Comparison of ENCODE assay signal across 17 cellular contexts in the genomic region with DNA sequence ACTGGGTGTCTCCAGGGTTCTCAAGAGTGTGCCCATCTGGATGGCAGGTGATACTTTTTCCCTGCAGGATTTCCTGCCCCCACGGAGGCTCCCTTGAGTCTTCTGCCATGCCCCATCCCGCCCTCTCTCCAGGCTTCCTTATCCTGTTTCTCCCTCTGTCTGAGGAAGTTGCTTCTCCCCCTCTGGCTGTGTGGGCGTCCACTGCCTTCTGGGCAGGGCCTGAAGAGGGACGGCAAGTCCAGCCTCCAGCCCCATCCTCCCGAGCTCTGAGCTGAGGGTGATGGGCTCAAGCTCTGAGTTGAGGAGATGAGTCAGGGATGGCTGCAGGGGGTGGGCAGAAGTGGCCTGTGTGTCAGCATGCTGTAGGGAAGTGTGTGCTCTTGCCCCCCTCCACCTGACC. TPM values are rescaled to one million over a fixed set of nuclear protein-coding genes. Genes with fewer than 3 reads are reported as not detected.
DNase-seq lines count a peak whose midpoint lies in the region; TF ChIP-seq lines count a peak whose summit lies in the region.
"Had no signal": no experiment of that assay in that cellular context is flagged by ENCODE, and none has a peak within 500 bp of the region (broad histone marks: within the 10 kb centered on the region; RNA-seq: fewer than 3 reads in every experiment).

No MANE protein-coding gene starts in this region.

- H3K4me3 ChIP-seq in choroid plexus epithelial cell (ENCODE audit: low read depth, low read length) (no peak overlapping the region), neuronal stem cell (ENCODE audit: low read length in 2 of 2) (no peak overlapping the region), MM.1S (ENCODE audit: low read length) (no peak overlapping the region)
- H3K4me3 ChIP-seq: prostate gland, thoracic aorta had no signal

- no peak overlapping the region for H3K4me3 Mint-ChIP-seq in osteocyte (ENCODE audit: unreplicated experiment)
- no peak overlapping the region for H3K4me3 Mint-ChIP-seq in progenitor cell of endocrine pancreas (ENCODE audit: low read depth)
- H3K4me3 Mint-ChIP-seq: activated naive CD4-positive, alpha-beta T cell treated with anti-CD3 and anti-CD28 coated beads, Interleukin-2, amount 50 U/mL, for 24 hours had no signal

- H2BK15ac ChIP-seq in neuronal stem cell (ENCODE audit: low read length) = no peak overlapping the region

- peak overlapping the region; percentile 87 for H4K8ac ChIP-seq in neuronal stem cell (ENCODE audit: low read depth, low read length)

- no peaks in the 10 kb centered on the region for H3K79me2 ChIP-seq in MM.1S (ENCODE audit: low read length)

- H3K27me3 Mint-ChIP-seq in osteocyte (ENCODE audit: unreplicated experiment) (peaks cover 22% of the 10 kb centered on the region), progenitor cell of endocrine pancreas (no peaks in the 10 kb centered on the region)

- H3K18ac ChIP-seq in neuronal stem cell (ENCODE audit: low read length) = peak overlapping the region; percentile 79

- H3K9me3 Mint-ChIP-seq in osteocyte (ENCODE audit: unreplicated experiment) (no peaks in the 10 kb centered on the region), progenitor cell of endocrine pancreas (ENCODE audit: low read depth) (no peaks in the 10 kb centered on the region)
- H3K9me3 Mint-ChIP-seq: activated naive CD4-positive, alpha-beta T cell treated with anti-CD3 and anti-CD28 coated beads, Interleukin-2, amount 50 U/mL, for 24 hours; naive thymus-derived CD4-positive, alpha-beta T cell had no signal

- no peak overlapping the region for H4K91ac ChIP-seq in neuronal stem cell (ENCODE audit: low read depth, low read length, poor library complexity)

- H4K20me1 ChIP-seq in MM.1S (ENCODE audit: insufficient read depth, low read length) = no peaks in the 10 kb centered on the region

- H2BK5ac ChIP-seq in neuronal stem cell (ENCODE audit: low read length) = no peak overlapping the region

- no peak overlapping the region for H3K27ac Mint-ChIP-seq in osteocyte (ENCODE audit: unreplicated experiment)
- no peak overlapping the region for H3K27ac Mint-ChIP-seq in progenitor cell of endocrine pancreas
- H3K27ac Mint-ChIP-seq: activated naive CD4-positive, alpha-beta T cell treated with anti-CD3 and anti-CD28 coated beads, Interleukin-2, amount 50 U/mL, for 24 hours; naive thymus-derived CD4-positive, alpha-beta T cell had no signal

- H3K9me3 ChIP-seq in neuronal stem cell (replicated peaks in 1 of 2; ENCODE audit: control insufficient read depth in 2 of 2, insufficient read depth in 1 of 2, low read depth in 1 of 2, low read length in 2 of 2) (no peaks in the 10 kb centered on the region), MM.1S (replicated peaks; ENCODE audit: insufficient read depth, low read length) (no peaks in the 10 kb centered on the region)
- H3K9me3 ChIP-seq: prostate gland, thoracic aorta had no signal

- H2AK5ac ChIP-seq in neuronal stem cell (ENCODE audit: low read depth, low read length) = peak overlapping the region; percentile 86

- no CpG with 5 or more reads among the region's 5 CpGs for WGBS in neuronal stem cell (ENCODE audit: extremely low coverage in 2 of 2, insufficient read length in 2 of 2, insufficient replicate concordance in 1 of 2), 2 donors

- H3K4me1 Mint-ChIP-seq in osteocyte (ENCODE audit: unreplicated experiment) (peaks cover under 1% of the 10 kb centered on the region), progenitor cell of endocrine pancreas (ENCODE audit: low read depth) (peaks cover 9% of the 10 kb centered on the region)

- H3K4me1 ChIP-seq in neuronal stem cell (ENCODE audit: control insufficient read depth in 2 of 2, insufficient read depth in 1 of 2, low read depth in 1 of 2, low read length in 2 of 2) (peaks cover under 1 to 4% of the 10 kb centered on the region in 2 donors), MM.1S (ENCODE audit: low read length) (no peaks in the 10 kb centered on the region)
- H3K4me1 ChIP-seq: prostate gland had no signal

- TF ChIP-seq CTCF in choroid plexus epithelial cell (conservative IDR thresholded peaks at IDR 0.05; ENCODE audit: low read depth, low read length) = no peak
- TF ChIP-seq CTCF in osteocyte (IDR thresholded peaks at IDR 0.05) = no peak
- no peak for TF ChIP-seq CTCF in progenitor cell of endocrine pancreas (IDR thresholded peaks at IDR 0.05; ENCODE audit: unreplicated experiment)
- TF ChIP-seq CTCF in MM.1S (IDR thresholded peaks at IDR 0.05; ENCODE audit: low read length) = no peak

- no peaks in the 10 kb centered on the region for H3K36me3 Mint-ChIP-seq in osteocyte (ENCODE audit: unreplicated experiment)
- H3K36me3 Mint-ChIP-seq in progenitor cell of endocrine pancreas (ENCODE audit: insufficient read depth) = no peaks in the 10 kb centered on the region
- H3K36me3 Mint-ChIP-seq: activated naive CD4-positive, alpha-beta T cell treated with anti-CD3 and anti-CD28 coated beads, Interleukin-2, amount 50 U/mL, for 24 hours; naive thymus-derived CD4-positive, alpha-beta T cell had no signal

- no peaks in the 10 kb centered on the region for H3K79me1 ChIP-seq in neuronal stem cell (ENCODE audit: low read depth, low read length)

- H3K9me2 ChIP-seq in MM.1S (replicated peaks; ENCODE audit: insufficient read depth, low read length) = no peaks in the 10 kb centered on the region

- H3F3A ChIP-seq in MM.1S (ENCODE audit: insufficient read depth, low read length) = no peaks in the 10 kb centered on the region

- peak overlapping the region; percentile 73 for H3K14ac ChIP-seq in neuronal stem cell (ENCODE audit: low read length)

- peaks cover 0 to 24% (median 0%) of the 10 kb centered on the region in 3 experiments for H3K27me3 ChIP-seq in neuronal stem cell (ENCODE audit: control insufficient read depth in 3 of 3, insufficient read depth in 3 of 3, low read depth in 1 of 3, low read length in 3 of 3)
- peaks cover 57% of the 10 kb centered on the region for H3K27me3 ChIP-seq in MM.1S (replicated peaks; ENCODE audit: insufficient read depth, low read length)

- no peak overlapping the region for H3K27ac ChIP-seq in neuronal stem cell (replicated peaks; ENCODE audit: low read length)
- H3K27ac ChIP-seq in MM.1S (ENCODE audit: low read length) = no peak overlapping the region
- H3K27ac ChIP-seq: prostate gland, thoracic aorta had no signal

- H3K36me3 ChIP-seq in neuronal stem cell (replicated peaks in 1 of 2; ENCODE audit: control insufficient read depth in 2 of 2, insufficient read depth in 2 of 2, low read length in 2 of 2) (no peaks in the 10 kb centered on the region), MM.1S (replicated peaks; ENCODE audit: insufficient read depth, low read length) (no peaks in the 10 kb centered on the region)
- H3K36me3 ChIP-seq: prostate gland, thoracic aorta had no signal

- H2BK120ac ChIP-seq in neuronal stem cell (ENCODE audit: low read depth, low read length) = no peak overlapping the region

- no peak overlapping the region for H2BK12ac ChIP-seq in neuronal stem cell (ENCODE audit: low read length)

- H3K23ac ChIP-seq in neuronal stem cell (ENCODE audit: low read depth, low read length, poor library complexity) = no peak overlapping the region

- H3K4ac ChIP-seq in neuronal stem cell (ENCODE audit: low read length) = no peak overlapping the region

- H2AFZ ChIP-seq in neuronal stem cell (ENCODE audit: low read length) (no peak overlapping the region), MM.1S (ENCODE audit: low read length) (no peak overlapping the region)

- H3K9ac ChIP-seq in neuronal stem cell (ENCODE audit: low read depth, low read length, poor library complexity) (peak overlapping the region; percentile 72), MM.1S (ENCODE audit: low read length) (no peak overlapping the region)

- DNase-seq in ELR (ENCODE audit: low read depth) = peak; percentile 30
- peak; percentile 7 for DNase-seq in MV-4-11 (lab: John Stamatoyannopoulos, UW)
- peak; percentile 25 for DNase-seq in choroid plexus epithelial cell (ENCODE audit: low read depth)
- no peak for DNase-seq in neuronal stem cell (ENCODE audit: low spot score)
- no peak for DNase-seq in osteocyte (ENCODE audit: extremely low spot score, unreplicated experiment)
- no peak for DNase-seq in progenitor cell of endocrine pancreas (ENCODE audit: low spot score, unreplicated experiment)
- no peak for DNase-seq in activated T-cell treated with anti-CD3 and anti-CD28 coated beads, Interleukin-2, amount 50 U/mL, for 1 hour
- DNase-seq in MM.1S = no peak
- DNase-seq: activated CD4-positive, alpha-beta T cell treated with anti-CD3 and anti-CD28 coated beads, Interleukin-2, amount 50 U/mL, for 1 hour; dermis blood vessel endothelial cell; mammary epithelial cell; naive thymus-derived CD4-positive, alpha-beta T cell; NCI-H1694; NCI-H510A had no signal

- H3K4me2 ChIP-seq in neuronal stem cell (ENCODE audit: insufficient read depth, low read length, poor library complexity, severe bottlenecking) = no peak overlapping the region
- H3K4me2 ChIP-seq in MM.1S (ENCODE audit: low read depth, low read length) = no peak overlapping the region

RNA-seq across cellular contexts. Expression of gene RAP1GAP2, which starts 14.2 kb away (rescaled TPM):
- polyA plus RNA-seq in neuronal stem cell (2013, experiment 1 of 2) = 2.9 TPM
- 3.1 TPM for polyA plus RNA-seq in neuronal stem cell (2013, experiment 2 of 2)
- total RNA-seq in osteocyte (6.3 and 7.8 TPM in 2 replicates), progenitor cell of endocrine pancreas (105 and 116 TPM in 2 replicates)

RNA-seq across cellular contexts. Expression of gene CCDC92B, which starts 32.6 kb away (rescaled TPM):
- 0.35 TPM for polyA plus RNA-seq in neuronal stem cell (2013, experiment 1 of 2)
- 0.42 TPM for polyA plus RNA-seq in neuronal stem cell (2013, experiment 2 of 2)
- total RNA-seq in osteocyte (not detected in 2 replicates), progenitor cell of endocrine pancreas (0.87 and 1.3 TPM in 2 replicates)
- total RNA-seq: dermis blood vessel endothelial cell had no signal
- polyA plus RNA-seq: naive thymus-derived CD4-positive, alpha-beta T cell had no signal

Comparison
In these comparisons a context has a peak if more than half of its experiments do, and no peak if none do; other contexts are left out.
1. DNase-seq: peak in ELR (single experiment), MV-4-11 (single experiment) and choroid plexus epithelial cell (single experiment); none in neuronal stem cell (single experiment), osteocyte (single experiment), progenitor cell of endocrine pancreas (single experiment), activated T-cell treated with anti-CD3 and anti-CD28 coated beads, Interleukin-2, amount 50 U/mL, for 1 hour (single experiment) and MM.1S (single experiment).
2. RNA of gene RAP1GAP2, which starts 14.2 kb away (total RNA-seq): 105 to 116 TPM in progenitor cell of endocrine pancreas; 6.3 to 7.8 TPM in osteocyte; every median in the first group is over 10 times any median in the second.